Comparison of ENCODE assay signal across 8 cellular contexts in the genomic region with DNA sequence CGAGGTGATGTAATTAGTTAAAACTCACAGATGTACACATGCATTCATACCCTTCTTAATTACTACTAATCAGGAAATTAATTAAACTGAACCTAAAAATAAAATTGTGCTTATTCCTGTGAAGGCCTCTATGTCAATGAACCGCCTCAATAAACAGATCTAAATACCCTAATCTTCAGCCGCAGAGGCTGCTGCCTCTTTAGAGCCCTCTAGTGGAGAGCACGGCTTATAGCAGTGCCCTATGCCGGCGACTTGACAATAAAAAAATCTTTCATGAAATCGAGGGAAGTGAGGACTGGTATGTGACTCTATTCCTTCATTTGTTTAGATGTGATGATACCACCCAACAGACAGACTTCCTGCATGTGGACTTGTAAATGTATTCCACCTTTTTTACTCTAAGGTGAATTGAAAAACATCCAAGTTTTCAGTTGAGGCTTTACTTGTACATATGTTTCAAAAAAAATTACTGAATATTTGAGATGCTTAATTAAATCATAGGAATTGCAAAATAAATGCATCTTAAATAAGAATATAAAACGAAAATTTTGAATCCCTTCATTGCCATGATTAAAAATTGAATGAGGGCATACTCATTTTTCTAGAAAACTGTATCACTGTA. TPM values are rescaled to one million over a fixed set of nuclear protein-coding genes. Genes with fewer than 3 reads are reported as not detected.
DNase-seq lines count a peak whose midpoint lies in the region; ATAC-seq, FAIRE-seq and TF ChIP-seq lines count a peak whose summit lies in the region.

No MANE protein-coding gene starts in this region.

- H3K4me3 ChIP-seq in body of pancreas (no peak overlapping the region), kidney (ENCODE audit: low read length in 2 of 2) (no peak overlapping the region)

- no peak for FAIRE-seq in kidney (lab: Jason Lieb, UNC)

- H3K9ac ChIP-seq in kidney (ENCODE audit: low read length in 2 of 2), result no peak overlapping the region

- H3K27ac ChIP-seq in body of pancreas (no peak overlapping the region), kidney (ENCODE audit: low read depth in 2 of 2, low read length in 2 of 2) (no peak overlapping the region)

- no peaks in the 10 kb centered on the region for H3K27me3 ChIP-seq in body of pancreas

- WGBS in body of pancreas, 2 donors, result 12 to 18% methylated on average over 8 of the region's 8 CpGs

- H3K4me1 ChIP-seq in body of pancreas, result no peaks in the 10 kb centered on the region
- H3K4me1 ChIP-seq in kidney (ENCODE audit: control insufficient read depth in 1 of 2, insufficient read depth in 1 of 2, low read depth in 1 of 2, low read length in 2 of 2), result no peaks in the 10 kb centered on the region

- ATAC-seq in GM21447 (IDR thresholded peaks at IDR 0.05; ENCODE audit: unreplicated experiment) (peak; percentile 93), HG03558 (IDR thresholded peaks at IDR 0.05; ENCODE audit: extremely low read depth, unreplicated experiment) (peak; percentile 87), body of pancreas (peak; percentile 81)
- peak; percentile 40 for ATAC-seq in stimulated activated naive CD8-positive, alpha-beta T cell treated with anti-CD3 and anti-CD28 coated beads, Interleukin-15, Interleukin-2, amounts not matched to agents 100 U/mL and 50 U/mL, for 24 hours

- TF ChIP-seq POLR2A in body of pancreas (IDR thresholded peaks at IDR 0.05), result no peak

- H3K9me3 ChIP-seq in body of pancreas (no peaks in the 10 kb centered on the region), kidney (ENCODE audit: control insufficient read depth in 1 of 2, low read length in 2 of 2) (no peaks in the 10 kb centered on the region)

- DNase-seq in NCI-H510A treated with DMSO at 0.1 percent for 48 hours (lab: John Stamatoyannopoulos, UW) (peak; percentile 0), NCI-H510A (lab: John Stamatoyannopoulos, UW) (no peak), OCI-M1 (lab: John Stamatoyannopoulos, UW) (peak; percentile 78), body of pancreas (peak; percentile 43 to 61 (median 52)), kidney (peak; percentile 30)
- DNase-seq in stimulated activated naive CD8-positive, alpha-beta T cell treated with anti-CD3 and anti-CD28 coated beads, Interleukin-15, Interleukin-2, amounts not matched to agents 100 U/mL and 50 U/mL, for 24 hours, result peak; percentile 29

- intact Hi-C loops in body of pancreas (cut with DNase I) (no loop called here), kidney (cut with DNase I) (no loop called here)

- no peaks in the 10 kb centered on the region for H3K36me3 ChIP-seq in body of pancreas (replicated peaks in 1 of 2; ENCODE audit: insufficient read depth in 1 of 2, low read depth in 2 of 2)
- no peaks in the 10 kb centered on the region for H3K36me3 ChIP-seq in kidney (ENCODE audit: control insufficient read depth in 1 of 2, insufficient read depth in 2 of 2, low read length in 2 of 2)

- TF ChIP-seq CTCF in body of pancreas (IDR thresholded peaks at IDR 0.05) (peak; percentile 75 to 93 (median 85)), kidney (IDR thresholded peaks at IDR 0.05; ENCODE audit: borderline replicate concordance, extremely low read depth, insufficient read depth) (peak; percentile 79)

RNA-seq across cellular contexts. Expression of gene EPHA3, which starts 8.3 kb away (rescaled TPM):
- total RNA-seq in body of pancreas, result 1 to 10 TPM; 1.3 to 6.0 TPM
- total RNA-seq in kidney, result 6.5 TPM
- 0.19 TPM for polyA plus RNA-seq in kidney (ENCODE audit: insufficient read depth, low read depth, low replicate concordance)

Comparison
In these comparisons a context has a peak if more than half of its experiments do, and no peak if none do; other contexts are left out.
1. ATAC-seq: peak in every context shown above with its lines; median percentile 93 in GM21447; 87 in HG03558; 81 in body of pancreas; 40 in stimulated activated naive CD8-positive, alpha-beta T cell treated with anti-CD3 and anti-CD28 coated beads, Interleukin-15, Interleukin-2, amounts not matched to agents 100 U/mL and 50 U/mL, for 24 hours.